In genomic region chr1:116110507-116111195, GRCh38 we compare ENCODE assay signal across 11 cellular contexts. TPM values are rescaled to one million over a fixed set of nuclear protein-coding genes. Genes with fewer than 3 reads are reported as not detected.
A peak's percentile ranks its signal among the peaks of the same experiment; 100 is the strongest.
DNase-seq lines count a peak whose midpoint lies in the region; ATAC-seq, FAIRE-seq and TF ChIP-seq lines count a peak whose summit lies in the region.
"Had no signal": no experiment of that assay in that cellular context is flagged by ENCODE, and none has a peak within 500 bp of the region (broad histone marks: within the 10 kb centered on the region; RNA-seq: fewer than 3 reads in every experiment).

No MANE protein-coding gene starts in this region.

- TF ChIP-seq CTCF in gastrocnemius medialis (IDR thresholded peaks at IDR 0.05 in 4 of 5, conservative IDR thresholded peaks at IDR 0.05 in 1 of 5): no peak

- H3K36me3 ChIP-seq in gastrocnemius medialis: no peaks in the 10 kb centered on the region
- H3K36me3 ChIP-seq: BLaER1, MG63 had no signal

- no peak overlapping the region for H3K4me3 ChIP-seq in gastrocnemius medialis
- H3K4me3 ChIP-seq: BLaER1, MG63 had no signal

- H3K27ac ChIP-seq in gastrocnemius medialis: no peak overlapping the region
- H3K27ac ChIP-seq: BLaER1 had no signal

- intact Hi-C loops in left cardiac atrium (cut with DNase I): no loop called here
- intact Hi-C loops in gastrocnemius medialis (cut with DNase I; ENCODE audit: low total_unique reads): no loop called here

- in situ Hi-C loops in gastrocnemius medialis (cut with MboI; ENCODE audit: low sequenced_read_pairs in 4 of 4): no loop called here

- DNase-seq in GM12891 (ENCODE audit: insufficient read length, low spot score): no peak
- DNase-seq in left cardiac atrium: no peak
- DNase-seq in NCI-H226: no peak
- no peak for DNase-seq in effector CD8-positive, alpha-beta T cell (lab: John Stamatoyannopoulos, UW)
- DNase-seq in gastrocnemius medialis: no peak
- DNase-seq: MG63, T-helper 2 cell had no signal

- H3K9me3 ChIP-seq in gastrocnemius medialis: no peaks in the 10 kb centered on the region
- H3K9me3 ChIP-seq: BLaER1, MG63 had no signal

- no peaks in the 10 kb centered on the region for H3K27me3 ChIP-seq in gastrocnemius medialis
- H3K27me3 ChIP-seq: BLaER1, MG63 had no signal

- H3K4me1 ChIP-seq in gastrocnemius medialis: no peaks in the 10 kb centered on the region

- TF ChIP-seq POLR2A in GM12891 (IDR thresholded peaks at IDR 0.05; ENCODE audit: low read depth, low read length) (no peak), gastrocnemius medialis (IDR thresholded peaks at IDR 0.05) (no peak)

- peak; percentile 55 for FAIRE-seq in GM12891 (lab: Jason Lieb, UNC)

- ATAC-seq in GM21423 (IDR thresholded peaks at IDR 0.05; ENCODE audit: unreplicated experiment) (peak; percentile 66), HG03442 (IDR thresholded peaks at IDR 0.05; ENCODE audit: unreplicated experiment) (peak; percentile 41), left cardiac atrium (peak; percentile 17 to 61), gastrocnemius medialis (no peak), HG03097 (IDR thresholded peaks at IDR 0.05; ENCODE audit: low FRiP score, unreplicated experiment) (no peak)

TF ChIP-seq in GM12891, 5 proteins besides CTCF, POLR2A, EP300 and RAD21:
- TF ChIP-seq TAF1 (IDR thresholded peaks at IDR 0.05; ENCODE audit: low read depth, low read length): no peak
- TF ChIP-seq POLR2AphosphoS5 (IDR thresholded peaks at IDR 0.05; ENCODE audit: low read depth, low read length): no peak
- TF ChIP-seq POU2F2 (IDR thresholded peaks at IDR 0.05; ENCODE audit: low read depth, low read length): no peak
- no peak for TF ChIP-seq SPI1 (IDR thresholded peaks at IDR 0.05; ENCODE audit: low read depth, low read length)
- TF ChIP-seq PAX5 (IDR thresholded peaks at IDR 0.05; ENCODE audit: insufficient read depth, low read length, severe bottlenecking): no peak

RNA-seq across cellular contexts. Expression of gene MAB21L3, which starts 0.5 kb away (rescaled TPM):
- 0.80 TPM for polyA plus RNA-seq in GM12891 (2012; ENCODE audit: low read depth, missing spikeins)
- under 1 TPM in 1 of 2 donors, not detected in 1; 0.12 TPM for total RNA-seq in left cardiac atrium
- 1 to 10 TPM in 1 of 4 donors, under 1 TPM in 2, not detected in 1; 0.07 to 2.0 (median 0.16) TPM for total RNA-seq in gastrocnemius medialis

Comparison
In these comparisons a context has a peak if more than half of its experiments do, and no peak if none do; other contexts are left out.
1. ATAC-seq: peak in GM21423 (single experiment), HG03442 (single experiment) and left cardiac atrium (2 of 2); none in gastrocnemius medialis (0 of 2) and HG03097 (single experiment).